Comparison of ENCODE assay signal across 31 cellular contexts in the genomic region with DNA sequence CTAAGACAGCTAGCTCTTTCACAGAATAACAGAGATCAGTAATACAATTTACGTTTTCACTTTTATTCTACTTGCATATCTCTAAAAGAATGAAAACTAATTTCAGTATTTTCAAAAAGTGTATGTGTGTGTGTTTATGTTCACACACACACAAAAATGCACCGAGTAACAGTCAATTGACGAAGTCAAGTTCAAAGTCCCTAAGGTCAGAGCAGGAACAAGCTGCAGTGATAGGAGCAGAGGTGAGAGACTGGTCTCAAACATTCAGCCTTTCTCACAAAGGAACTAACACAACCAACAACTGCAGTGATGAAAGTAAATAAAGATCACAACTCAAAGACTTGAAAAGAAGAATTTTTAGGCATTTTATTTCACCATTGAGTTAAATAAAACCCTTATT.
"Had no signal": no experiment of that assay in that cellular context is flagged by ENCODE, and none has a peak within 500 bp of the region (broad histone marks: within the 10 kb centered on the region; RNA-seq: fewer than 3 reads in every experiment).

No MANE protein-coding gene starts in this region.

- DNase-seq: activated B cell treated with CpG ODN at 0.5 μM for 24 hours; activated CD4-positive, alpha-beta T cell treated with anti-CD3 and anti-CD28 coated beads for 48 hours; activated CD4-positive, alpha-beta T cell treated with anti-CD3 and anti-CD28 coated beads, Interleukin-2, amount 50 U/mL, for 1 hour; activated CD4-positive, alpha-beta T cell treated with anti-CD3 and anti-CD28 coated beads, Interleukin-2, amount 50 U/mL, for 48 hours; activated CD8-positive, alpha-beta memory T cell treated with anti-CD3 and anti-CD28 coated beads for 24 hours; activated CD8-positive, alpha-beta T cell treated with anti-CD3 and anti-CD28 coated beads for 36 hours; activated effector memory CD4-positive, alpha-beta T cell treated with Interleukin-2 at 50 U/mL for 16 hours; activated gamma-delta T cell treated with Interleukin-2 at 50 U/mL for 16 hours; activated naive CD4-positive, alpha-beta T cell treated with anti-CD3 and anti-CD28 coated beads, Interleukin-2, amount 50 U/mL, for 16 hours; activated naive CD4-positive, alpha-beta T cell treated with Interleukin-2 at 50 U/mL for 16 hours; activated T-cell treated with anti-CD3 and anti-CD28 coated beads, Interleukin-2, amount 50 U/mL, for 4 hours; amygdala; aorta; body of pancreas; caudate nucleus; cortex of kidney; dermis blood vessel endothelial cell; effector CD4-positive, alpha-beta T cell; esophagus squamous epithelium; foreskin melanocyte; head of caudate nucleus; T-helper 1 cell; T-helper 17 cell; T1000; WERI-Rb-1 had no signal

- H3K27ac ChIP-seq: body of pancreas, epithelial cell of prostate, esophagus squamous epithelium, gastroesophageal sphincter, WERI-Rb-1 had no signal

- H3K4me3 ChIP-seq: body of pancreas, esophagus squamous epithelium, gastroesophageal sphincter had no signal

- H3K9me3 ChIP-seq: body of pancreas, esophagus squamous epithelium, gastroesophageal sphincter had no signal

- H3K36me3 ChIP-seq: esophagus squamous epithelium, gastroesophageal sphincter, WERI-Rb-1 had no signal

- FAIRE-seq: colon, endothelial cell of umbilical vein had no signal

- H3K27me3 ChIP-seq: body of pancreas, esophagus squamous epithelium, gastroesophageal sphincter had no signal

- ATAC-seq: activated CD4-positive, CD25-positive, alpha-beta regulatory T cell treated with anti-CD3 and anti-CD28 coated beads, Interleukin-2, amount 50 U/mL, for 24 hours; activated CD8-positive, alpha-beta T cell treated with anti-CD3 and anti-CD28 coated beads for 36 hours; activated T-cell treated with anti-CD3 and anti-CD28 coated beads, Interleukin-2, amount 50 U/mL, for 4 hours; activated T-helper 17 cell treated with anti-CD3 and anti-CD28 coated beads, Interleukin-2, amount 50 U/mL, for 72 hours; body of pancreas; gastroesophageal sphincter; T-helper 17 cell had no signal

- H3K4me1 ChIP-seq: body of pancreas, esophagus squamous epithelium, gastroesophageal sphincter had no signal
